In the genomic region with DNA sequence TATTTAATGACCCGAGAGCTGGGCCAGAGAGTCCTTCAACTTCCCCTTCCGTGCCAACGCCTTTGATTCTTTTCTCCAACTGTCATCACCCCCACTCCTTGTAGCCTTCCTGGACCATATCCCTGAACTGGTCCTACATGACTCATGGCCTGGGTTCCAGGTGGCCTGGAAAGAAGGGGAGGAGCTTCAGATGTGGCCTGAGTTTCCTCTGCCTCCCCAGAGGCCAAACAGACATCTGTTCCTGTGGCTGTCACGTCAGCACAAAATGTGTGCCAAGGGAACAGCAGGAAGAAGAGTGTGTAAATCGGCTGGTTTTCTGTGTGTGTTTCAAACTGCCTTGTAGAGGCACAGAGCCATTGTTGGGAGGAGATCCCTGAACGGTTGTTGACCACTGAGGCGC, we compare ENCODE assay signal across 8 cellular contexts. TPM values are rescaled to one million over a fixed set of nuclear protein-coding genes. Genes with fewer than 3 reads are reported as not detected.
A peak's percentile ranks its signal among the peaks of the same experiment; 100 is the strongest.
DNase-seq lines count a peak whose midpoint lies in the region; ATAC-seq and TF ChIP-seq lines count a peak whose summit lies in the region.
"Had no signal": no experiment of that assay in that cellular context is flagged by ENCODE, and none has a peak within 500 bp of the region (broad histone marks: within the 10 kb centered on the region; RNA-seq: fewer than 3 reads in every experiment).

No MANE protein-coding gene starts in this region.

- CTCF ChIA-PET in WTC11 (lab: Charles Lee), result interaction anchor here (1.0 to 18.1 kb wide), 12 partner anchors 8 to 152 kb away, joined by 3 to 820 read pairs (median 6); a partner anchor contains a TSS

- POLR2A ChIA-PET in WTC11 (lab: Charles Lee), result no interaction called here

- H3K4me3 Mint-ChIP-seq in WTC11, result no peak overlapping the region
- H3K4me3 Mint-ChIP-seq: activated CD8-positive, alpha-beta T cell treated with anti-CD3 and anti-CD28 coated beads, Interleukin-2, amount 10 ng/mL, durations not matched to agents 7 days and 5 days had no signal

- intact Hi-C loops in sciatic nerve (cut with DNase I), result no loop called here

- no peak overlapping the region for H3K4me3 ChIP-seq in thoracic aorta

- ATAC-seq in SK-N-SH treated with all-trans-retinoic acid at 6 μM for 48 hours (peak; percentile 13), foreskin keratinocyte (peak; percentile 62), thoracic aorta (ENCODE audit: insufficient number of reproducible peaks, low FRiP score, low read depth) (no peak), WTC11 (no peak), sciatic nerve (no peak)
- ATAC-seq: activated CD8-positive, alpha-beta T cell treated with anti-CD3 and anti-CD28 coated beads, Interleukin-2, amount 10 ng/mL, durations not matched to agents 7 days and 5 days had no signal

- 0 out of 2 replicates have a peak, but pooled peaks cover 7% of the 10 kb centered on the region for H3K27me3 Mint-ChIP-seq in WTC11 (ENCODE audit: low read depth)

- TF ChIP-seq CTCF in foreskin keratinocyte (conservative IDR thresholded peaks at IDR 0.05) (no peak), thoracic aorta (IDR thresholded peaks at IDR 0.05) (no peak), WTC11 (IDR thresholded peaks at IDR 0.05) (no peak)

- peak overlapping the region; percentile 75 for H3K27ac ChIP-seq in foreskin keratinocyte
- H3K27ac ChIP-seq in thoracic aorta, result peak overlapping the region; percentile 13 to 40

- H3K27ac Mint-ChIP-seq in WTC11, result no peak overlapping the region
- H3K27ac Mint-ChIP-seq: activated CD8-positive, alpha-beta T cell treated with anti-CD3 and anti-CD28 coated beads, Interleukin-2, amount 10 ng/mL, durations not matched to agents 7 days and 5 days had no signal

- H3K9me3 ChIP-seq in thoracic aorta, result no peaks in the 10 kb centered on the region

- DNase-seq in HT-29 (ENCODE audit: low spot score) (peak; percentile 33), foreskin keratinocyte (peak; percentile 83 to 89), thoracic aorta (ENCODE audit: low spot score) (no peak), WTC11 (ENCODE audit: low spot score) (no peak), sciatic nerve (ENCODE audit: low spot score) (no peak), NCI-H2196 treated with DMSO at 0.1 percent for 48 hours (lab: John Stamatoyannopoulos, UW; ENCODE audit: unreplicated experiment) (no peak)
- DNase-seq: activated CD8-positive, alpha-beta T cell treated with anti-CD3 and anti-CD28 coated beads, Interleukin-2, amount 10 ng/mL, durations not matched to agents 7 days and 5 days had no signal

- H3K36me3 Mint-ChIP-seq in WTC11, result peaks cover 28% of the 10 kb centered on the region

- peaks cover 28% of the 10 kb centered on the region for H3K9me3 Mint-ChIP-seq in WTC11

- H3K4me1 Mint-ChIP-seq in WTC11, result peaks cover 14% of the 10 kb centered on the region

- H3K36me3 ChIP-seq in thoracic aorta, result no peaks in the 10 kb centered on the region

- H3K4me1 ChIP-seq in foreskin keratinocyte, result peaks cover 23% of the 10 kb centered on the region
- peaks cover 8 to 18% of the 10 kb centered on the region in 2 donors for H3K4me1 ChIP-seq in thoracic aorta (ENCODE audit: control insufficient read depth in 1 of 2, low read depth in 2 of 2)

- H3K27me3 ChIP-seq in foreskin keratinocyte, result no peaks in the 10 kb centered on the region
- no peaks in the 10 kb centered on the region for H3K27me3 ChIP-seq in thoracic aorta (replicated peaks; ENCODE audit: insufficient read depth)

TF ChIP-seq in SK-N-SH treated with all-trans-retinoic acid at 6 μM for 48 hours, 23 proteins besides CTCF, POLR2A, EP300 and RAD21:
- TF ChIP-seq ESRRG (CRISPR knock-in tag; IDR thresholded peaks at IDR 0.05) (no peak), OSR1 (CRISPR knock-in tag; IDR thresholded peaks at IDR 0.05) (no peak), BACH2 (CRISPR knock-in tag; IDR thresholded peaks at IDR 0.05; ENCODE audit: borderline replicate concordance) (no peak)
TF ChIP-seq in SK-N-SH treated with all-trans-retinoic acid at 6 μM for 48 hours: peak in this region for 0.

TF ChIP-seq in WTC11, 78 proteins besides CTCF, POLR2A, EP300 and RAD21 (continues in another document):
- no peak for TF ChIP-seq TP53 (CRISPR knock-in tag; IDR thresholded peaks at IDR 0.05)
- TF ChIP-seq, protein P1, sequence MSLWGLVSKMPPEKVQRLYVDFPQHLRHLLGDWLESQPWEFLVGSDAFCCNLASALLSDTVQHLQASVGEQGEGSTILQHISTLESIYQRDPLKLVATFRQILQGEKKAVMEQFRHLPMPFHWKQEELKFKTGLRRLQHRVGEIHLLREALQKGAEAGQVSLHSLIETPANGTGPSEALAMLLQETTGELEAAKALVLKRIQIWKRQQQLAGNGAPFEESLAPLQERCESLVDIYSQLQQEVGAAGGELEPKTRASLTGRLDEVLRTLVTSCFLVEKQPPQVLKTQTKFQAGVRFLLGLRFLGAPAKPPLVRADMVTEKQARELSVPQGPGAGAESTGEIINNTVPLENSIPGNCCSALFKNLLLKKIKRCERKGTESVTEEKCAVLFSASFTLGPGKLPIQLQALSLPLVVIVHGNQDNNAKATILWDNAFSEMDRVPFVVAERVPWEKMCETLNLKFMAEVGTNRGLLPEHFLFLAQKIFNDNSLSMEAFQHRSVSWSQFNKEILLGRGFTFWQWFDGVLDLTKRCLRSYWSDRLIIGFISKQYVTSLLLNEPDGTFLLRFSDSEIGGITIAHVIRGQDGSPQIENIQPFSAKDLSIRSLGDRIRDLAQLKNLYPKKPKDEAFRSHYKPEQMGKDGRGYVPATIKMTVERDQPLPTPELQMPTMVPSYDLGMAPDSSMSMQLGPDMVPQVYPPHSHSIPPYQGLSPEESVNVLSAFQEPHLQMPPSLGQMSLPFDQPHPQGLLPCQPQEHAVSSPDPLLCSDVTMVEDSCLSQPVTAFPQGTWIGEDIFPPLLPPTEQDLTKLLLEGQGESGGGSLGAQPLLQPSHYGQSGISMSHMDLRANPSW (CRISPR knock-in tag; conservative IDR thresholded peaks at IDR 0.05; ENCODE audit: low read depth), result no peak
- TF ChIP-seq, protein P2, sequence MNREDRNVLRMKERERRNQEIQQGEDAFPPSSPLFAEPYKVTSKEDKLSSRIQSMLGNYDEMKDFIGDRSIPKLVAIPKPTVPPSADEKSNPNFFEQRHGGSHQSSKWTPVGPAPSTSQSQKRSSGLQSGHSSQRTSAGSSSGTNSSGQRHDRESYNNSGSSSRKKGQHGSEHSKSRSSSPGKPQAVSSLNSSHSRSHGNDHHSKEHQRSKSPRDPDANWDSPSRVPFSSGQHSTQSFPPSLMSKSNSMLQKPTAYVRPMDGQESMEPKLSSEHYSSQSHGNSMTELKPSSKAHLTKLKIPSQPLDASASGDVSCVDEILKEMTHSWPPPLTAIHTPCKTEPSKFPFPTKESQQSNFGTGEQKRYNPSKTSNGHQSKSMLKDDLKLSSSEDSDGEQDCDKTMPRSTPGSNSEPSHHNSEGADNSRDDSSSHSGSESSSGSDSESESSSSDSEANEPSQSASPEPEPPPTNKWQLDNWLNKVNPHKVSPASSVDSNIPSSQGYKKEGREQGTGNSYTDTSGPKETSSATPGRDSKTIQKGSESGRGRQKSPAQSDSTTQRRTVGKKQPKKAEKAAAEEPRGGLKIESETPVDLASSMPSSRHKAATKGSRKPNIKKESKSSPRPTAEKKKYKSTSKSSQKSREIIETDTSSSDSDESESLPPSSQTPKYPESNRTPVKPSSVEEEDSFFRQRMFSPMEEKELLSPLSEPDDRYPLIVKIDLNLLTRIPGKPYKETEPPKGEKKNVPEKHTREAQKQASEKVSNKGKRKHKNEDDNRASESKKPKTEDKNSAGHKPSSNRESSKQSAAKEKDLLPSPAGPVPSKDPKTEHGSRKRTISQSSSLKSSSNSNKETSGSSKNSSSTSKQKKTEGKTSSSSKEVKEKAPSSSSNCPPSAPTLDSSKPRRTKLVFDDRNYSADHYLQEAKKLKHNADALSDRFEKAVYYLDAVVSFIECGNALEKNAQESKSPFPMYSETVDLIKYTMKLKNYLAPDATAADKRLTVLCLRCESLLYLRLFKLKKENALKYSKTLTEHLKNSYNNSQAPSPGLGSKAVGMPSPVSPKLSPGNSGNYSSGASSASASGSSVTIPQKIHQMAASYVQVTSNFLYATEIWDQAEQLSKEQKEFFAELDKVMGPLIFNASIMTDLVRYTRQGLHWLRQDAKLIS (CRISPR knock-in tag; IDR thresholded peaks at IDR 0.05; ENCODE audit: borderline replicate concordance), result no peak
- TF ChIP-seq, protein P3, sequence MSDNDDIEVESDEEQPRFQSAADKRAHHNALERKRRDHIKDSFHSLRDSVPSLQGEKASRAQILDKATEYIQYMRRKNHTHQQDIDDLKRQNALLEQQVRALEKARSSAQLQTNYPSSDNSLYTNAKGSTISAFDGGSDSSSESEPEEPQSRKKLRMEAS (CRISPR knock-in tag; IDR thresholded peaks at IDR 0.05), result no peak
- TF ChIP-seq, protein P4, sequence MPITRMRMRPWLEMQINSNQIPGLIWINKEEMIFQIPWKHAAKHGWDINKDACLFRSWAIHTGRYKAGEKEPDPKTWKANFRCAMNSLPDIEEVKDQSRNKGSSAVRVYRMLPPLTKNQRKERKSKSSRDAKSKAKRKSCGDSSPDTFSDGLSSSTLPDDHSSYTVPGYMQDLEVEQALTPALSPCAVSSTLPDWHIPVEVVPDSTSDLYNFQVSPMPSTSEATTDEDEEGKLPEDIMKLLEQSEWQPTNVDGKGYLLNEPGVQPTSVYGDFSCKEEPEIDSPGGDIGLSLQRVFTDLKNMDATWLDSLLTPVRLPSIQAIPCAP (CRISPR knock-in tag; IDR thresholded peaks at IDR 0.05), result no peak
- no peak for TF ChIP-seq FOXP1 (CRISPR knock-in tag; IDR thresholded peaks at IDR 0.05; ENCODE audit: borderline replicate concordance)
- TF ChIP-seq JUN (CRISPR knock-in tag; IDR thresholded peaks at IDR 0.05), result no peak
- TF ChIP-seq, protein P5, sequence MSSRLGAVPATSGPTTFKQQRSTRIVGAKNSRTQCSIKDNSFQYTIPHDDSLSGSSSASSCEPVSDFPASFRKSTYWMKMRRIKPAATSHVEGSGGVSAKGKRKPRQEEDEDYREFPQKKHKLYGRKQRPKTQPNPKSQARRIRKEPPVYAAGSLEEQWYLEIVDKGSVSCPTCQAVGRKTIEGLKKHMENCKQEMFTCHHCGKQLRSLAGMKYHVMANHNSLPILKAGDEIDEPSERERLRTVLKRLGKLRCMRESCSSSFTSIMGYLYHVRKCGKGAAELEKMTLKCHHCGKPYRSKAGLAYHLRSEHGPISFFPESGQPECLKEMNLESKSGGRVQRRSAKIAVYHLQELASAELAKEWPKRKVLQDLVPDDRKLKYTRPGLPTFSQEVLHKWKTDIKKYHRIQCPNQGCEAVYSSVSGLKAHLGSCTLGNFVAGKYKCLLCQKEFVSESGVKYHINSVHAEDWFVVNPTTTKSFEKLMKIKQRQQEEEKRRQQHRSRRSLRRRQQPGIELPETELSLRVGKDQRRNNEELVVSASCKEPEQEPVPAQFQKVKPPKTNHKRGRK (CRISPR knock-in tag; IDR thresholded peaks at IDR 0.05; ENCODE audit: borderline replicate concordance), result no peak

RNA-seq across cellular contexts. Expression of a gene that starts 24.9 kb away (rescaled TPM):
- total RNA-seq in HT-29 (2014; rRNA removed; shearing (Covaris generic)), result 6.8 and 7.3 TPM in 2 replicates
- total RNA-seq in foreskin keratinocyte (73.1 and 81.4 TPM in 2 replicates), thoracic aorta (100 to 1,000 TPM; 111 to 136 TPM), WTC11 (2021) (32.8 to 42.4 TPM (median 32.9 TPM) in 3 replicates), sciatic nerve (67.8 TPM)
- polyA plus RNA-seq in foreskin keratinocyte, result 14.9 and 19.7 TPM in 2 replicates
- total RNA-seq: activated CD8-positive, alpha-beta T cell treated with anti-CD3 and anti-CD28 coated beads, Interleukin-2, amount 10 ng/mL, durations not matched to agents 7 days and 5 days had no signal

Comparison
In these comparisons a context has a peak if more than half of its experiments do, and no peak if none do; other contexts are left out.
1. DNase-seq: peak in HT-29 (single experiment) and foreskin keratinocyte (2 of 2); none in thoracic aorta (single experiment), WTC11 (single experiment), sciatic nerve (single experiment) and NCI-H2196 treated with DMSO at 0.1 percent for 48 hours (single experiment).
2. ATAC-seq: peak in SK-N-SH treated with all-trans-retinoic acid at 6 μM for 48 hours (single experiment) and foreskin keratinocyte (single experiment); none in thoracic aorta (single experiment), WTC11 (single experiment) and sciatic nerve (single experiment).